ENCODE assay signal across 16 cellular contexts in genomic region chr5:93355691-93356090, GRCh38.
"Had no signal": no experiment of that assay in that cellular context is flagged by ENCODE, and none has a peak within 500 bp of the region (broad histone marks: within the 10 kb centered on the region; RNA-seq: fewer than 3 reads in every experiment).

No MANE protein-coding gene starts in this region.

- DNase-seq: activated CD4-positive, alpha-beta T cell treated with anti-CD3 and anti-CD28 coated beads for 1 hour; activated CD4-positive, alpha-beta T cell treated with anti-CD3 and anti-CD28 coated beads, Interleukin-2, amount 50 U/mL, for 48 hours; activated CD8-positive, alpha-beta memory T cell treated with anti-CD3 and anti-CD28 coated beads, Interleukin-2, amount 10 ng/mL, durations not matched to agents 7 days and 5 days; activated effector memory CD4-positive, alpha-beta T cell treated with anti-CD3 and anti-CD28 coated beads, Interleukin-2, amount 50 U/mL, for 16 hours; activated T-cell treated with anti-CD3 and anti-CD28 coated beads, Interleukin-2, amount 50 U/mL, for 24 hours; esophagus squamous epithelium; foreskin keratinocyte; head of caudate nucleus; left ventricle myocardium inferior; pancreas; stimulated activated CD4-positive, alpha-beta T cell treated with anti-CD3 and anti-CD28 coated beads, Interleukin-4, amount 100 ng/mL, for 24 hours; upper lobe of right lung had no signal

- H3K4me3 Mint-ChIP-seq: activated CD8-positive, alpha-beta memory T cell treated with anti-CD3 and anti-CD28 coated beads, Interleukin-2, amount 10 ng/mL, durations not matched to agents 7 days and 5 days; activated naive CD8-positive, alpha-beta T cell; activated T-cell treated with anti-CD3 and anti-CD28 coated beads, Interleukin-2, amount 50 U/mL, for 24 hours; neural crest cell; stimulated activated naive CD8-positive, alpha-beta T cell treated with anti-CD3 and anti-CD28 coated beads, Interleukin-15, Interleukin-2, amounts not matched to agents 100 ng/mL and 50 ng/mL, for 24 hours; T-helper 1 cell treated with Interleukin-12 subunit alpha and Interleukin-12 subunit beta and Interleukin-4 antibody, amounts not matched to agents 30 μg/mL and 1 μg/mL, for 36 hours had no signal

- H3K4me1 ChIP-seq: pancreas, upper lobe of right lung had no signal

- H3K27me3 ChIP-seq: esophagus squamous epithelium, foreskin keratinocyte, pancreas, upper lobe of right lung had no signal

- ATAC-seq: activated CD8-positive, alpha-beta memory T cell treated with anti-CD3 and anti-CD28 coated beads, Interleukin-2, amount 10 ng/mL, durations not matched to agents 7 days and 5 days; foreskin keratinocyte; pancreas; upper lobe of right lung had no signal

- H3K36me3 ChIP-seq: esophagus squamous epithelium, left ventricle myocardium inferior, pancreas, upper lobe of right lung had no signal

- H3K27ac ChIP-seq: esophagus squamous epithelium, foreskin keratinocyte, left ventricle myocardium inferior, pancreas, upper lobe of right lung had no signal

- H3K4me3 ChIP-seq: esophagus squamous epithelium, left ventricle myocardium inferior, pancreas, upper lobe of right lung had no signal

- H3K4me1 Mint-ChIP-seq: activated CD8-positive, alpha-beta memory T cell treated with anti-CD3 and anti-CD28 coated beads, Interleukin-2, amount 10 ng/mL, durations not matched to agents 7 days and 5 days had no signal

- H3K36me3 Mint-ChIP-seq: activated CD8-positive, alpha-beta memory T cell treated with anti-CD3 and anti-CD28 coated beads, Interleukin-2, amount 10 ng/mL, durations not matched to agents 7 days and 5 days; activated naive CD8-positive, alpha-beta T cell had no signal

- H3K27me3 Mint-ChIP-seq: activated CD8-positive, alpha-beta memory T cell treated with anti-CD3 and anti-CD28 coated beads, Interleukin-2, amount 10 ng/mL, durations not matched to agents 7 days and 5 days; activated naive CD8-positive, alpha-beta T cell; activated T-cell treated with anti-CD3 and anti-CD28 coated beads, Interleukin-2, amount 50 U/mL, for 24 hours; stimulated activated naive CD8-positive, alpha-beta T cell treated with anti-CD3 and anti-CD28 coated beads, Interleukin-15, Interleukin-2, amounts not matched to agents 100 ng/mL and 50 ng/mL, for 24 hours had no signal

- H3K9me3 ChIP-seq: esophagus squamous epithelium, left ventricle myocardium inferior, pancreas, upper lobe of right lung had no signal
